In the genomic region with DNA sequence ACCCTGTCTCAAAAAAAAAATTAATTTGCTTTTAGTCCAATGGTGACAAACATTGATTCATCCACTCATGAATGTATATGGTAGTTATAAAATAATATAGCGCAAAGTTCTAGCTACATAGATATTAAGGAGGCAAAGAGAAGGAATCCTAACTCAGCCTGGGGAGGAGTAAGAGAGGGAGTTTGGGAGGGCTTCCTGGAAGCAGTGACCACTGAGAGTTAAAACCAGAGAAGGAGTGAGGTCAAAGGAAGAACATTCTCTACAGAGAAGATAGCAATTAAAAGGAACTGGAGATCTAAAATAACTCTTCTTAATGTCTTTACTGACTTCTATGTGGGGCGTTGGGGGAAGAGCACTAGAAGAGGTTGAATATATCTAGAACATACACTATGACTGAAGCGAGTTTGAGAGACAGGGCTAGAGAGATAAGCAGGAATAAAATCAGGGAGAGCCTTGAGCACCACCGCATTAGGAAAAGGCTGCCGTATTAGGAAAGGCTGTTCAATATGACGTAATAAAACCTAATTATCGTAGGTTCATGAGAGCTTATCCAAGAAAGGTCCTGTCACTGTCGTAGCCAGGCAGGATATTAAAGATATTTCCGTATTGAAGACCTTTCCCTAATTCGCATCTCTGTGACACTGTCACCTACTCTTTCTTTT, we compare ENCODE assay signal across 26 cellular contexts.
DNase-seq lines count a peak whose midpoint lies in the region; ATAC-seq, FAIRE-seq and TF ChIP-seq lines count a peak whose summit lies in the region.
"Had no signal": no experiment of that assay in that cellular context is flagged by ENCODE, and none has a peak within 500 bp of the region (broad histone marks: within the 10 kb centered on the region; RNA-seq: fewer than 3 reads in every experiment).

No MANE protein-coding gene starts in this region.

- FAIRE-seq in urothelium cell line (lab: Jason Lieb, UNC) = no peak
- FAIRE-seq: A549, RCC 7860 had no signal

- WGBS in body of pancreas, 2 donors = 49 to 56% methylated on average over 10 of the region's 10 CpGs

- H3F3A ChIP-seq in neural progenitor cell (ENCODE audit: low read depth) = peaks cover 16% of the 10 kb centered on the region

- H3K9me3 ChIP-seq in cardiac muscle cell (ENCODE audit: low read depth) (no peaks in the 10 kb centered on the region), body of pancreas (no peaks in the 10 kb centered on the region), neural progenitor cell (ENCODE audit: low read depth) (no peaks in the 10 kb centered on the region)
- H3K9me3 ChIP-seq: A549, left lung, SJCRH30 had no signal

- ATAC-seq in Right ventricle myocardium inferior (no peak), body of pancreas (peak; percentile 34), GM18519 (IDR thresholded peaks at IDR 0.05; ENCODE audit: low FRiP score, unreplicated experiment) (no peak)
- ATAC-seq: A549; activated CD8-positive, alpha-beta memory T cell treated with anti-CD3 and anti-CD28 coated beads, Interleukin-2, amount 10 ng/mL, durations not matched to agents 7 days and 5 days; CD8-positive, alpha-beta T cell; HCT116; left lung; naive thymus-derived CD8-positive, alpha-beta T cell had no signal

- H3K9me3 Mint-ChIP-seq in neural progenitor cell = no peaks in the 10 kb centered on the region
- no peaks in the 10 kb centered on the region for H3K9me3 Mint-ChIP-seq in activated T-helper 1 cell treated with anti-CD3 and anti-CD28 coated beads, Interleukin-12 subunit alpha, Interleukin-12 subunit beta, Interleukin-2, Interleukin-4 antibody, amounts not matched to agents 30 ng/mL and 10 ng/mL and 1 ng/mL, durations not matched to agents 14 hours and 24 hours and 36 hours
- H3K9me3 Mint-ChIP-seq: CD8-positive, alpha-beta T cell; WTC11 had no signal

- no peak overlapping the region for H3K4me2 ChIP-seq in neural progenitor cell
- H3K4me2 ChIP-seq: A549 had no signal

- TF ChIP-seq CTCF in cardiac muscle cell (IDR thresholded peaks at IDR 0.05; ENCODE audit: low read depth, low read length) (no peak), body of pancreas (IDR thresholded peaks at IDR 0.05) (no peak), neural progenitor cell (IDR thresholded peaks at IDR 0.05) (no peak)

- DNase-seq in cardiac muscle cell (ENCODE audit: low read depth in 1 of 2, low spot score in 1 of 2) (no peak), Right ventricle myocardium inferior (ENCODE audit: missing footprints) (no peak), body of pancreas (peak in 1 of 4 donors; percentile 12), neural progenitor cell (ENCODE audit: low spot score) (no peak), urothelium cell line (ENCODE audit: low spot score) (no peak), NCI-H345 treated with DMSO at 0.1 percent for 48 hours (lab: John Stamatoyannopoulos, UW; ENCODE audit: unreplicated experiment) (no peak)
- no peak for DNase-seq in activated T-helper 1 cell treated with anti-CD3 and anti-CD28 coated beads, Interleukin-12 subunit alpha, Interleukin-12 subunit beta, Interleukin-2, Interleukin-4 antibody, amounts not matched to agents 30 ng/mL and 10 ng/mL and 1 ng/mL, durations not matched to agents 14 hours and 24 hours and 36 hours (ENCODE audit: low spot score)
- DNase-seq: activated CD8-positive, alpha-beta memory T cell treated with anti-CD3 and anti-CD28 coated beads, Interleukin-2, amount 10 ng/mL, durations not matched to agents 7 days and 5 days; activated naive CD4-positive, alpha-beta T cell; activated T-cell treated with anti-CD3 and anti-CD28 coated beads, Interleukin-2, amount 50 U/mL, for 48 hours; AML-193; brain microvascular endothelial cell; CD8-positive, alpha-beta T cell; DMS79; GF-D8; KG1; left lung; naive thymus-derived CD8-positive, alpha-beta T cell; SJCRH30; stimulated activated CD4-positive, alpha-beta T cell treated with anti-CD3 and anti-CD28 coated beads, Interleukin-12 subunit alpha, Interleukin-12 subunit beta, amount 100 ng/mL, for 4 hours; stimulated activated CD4-positive, alpha-beta T cell treated with anti-CD3 and anti-CD28 coated beads, Interleukin-4, amount 100 ng/mL, for 1 hour had no signal

- H3K27ac ChIP-seq in cardiac muscle cell = peak overlapping the region; percentile 78
- H3K27ac ChIP-seq in body of pancreas = peak overlapping the region; percentile 64 to 89 (median 74)
- no peak overlapping the region for H3K27ac ChIP-seq in neural progenitor cell
- H3K27ac ChIP-seq: A549, brain microvascular endothelial cell, left lung, SJCRH30 had no signal

- no peak for TF ChIP-seq POLR2A in body of pancreas (IDR thresholded peaks at IDR 0.05)

- H3K79me2 ChIP-seq in neural progenitor cell (ENCODE audit: low read depth) = no peaks in the 10 kb centered on the region

- H3K27me3 ChIP-seq in cardiac muscle cell = no peaks in the 10 kb centered on the region
- no peaks in the 10 kb centered on the region for H3K27me3 ChIP-seq in body of pancreas
- no peaks in the 10 kb centered on the region for H3K27me3 ChIP-seq in neural progenitor cell
- H3K27me3 ChIP-seq: brain microvascular endothelial cell, left lung, SJCRH30 had no signal

- peaks cover 7% of the 10 kb centered on the region for H3K4me1 Mint-ChIP-seq in neural progenitor cell
- H3K4me1 Mint-ChIP-seq in activated T-helper 1 cell treated with anti-CD3 and anti-CD28 coated beads, Interleukin-12 subunit alpha, Interleukin-12 subunit beta, Interleukin-2, Interleukin-4 antibody, amounts not matched to agents 30 ng/mL and 10 ng/mL and 1 ng/mL, durations not matched to agents 14 hours and 24 hours and 36 hours (ENCODE audit: low read depth) = no peaks in the 10 kb centered on the region
- H3K4me1 Mint-ChIP-seq: activated CD8-positive, alpha-beta memory T cell treated with anti-CD3 and anti-CD28 coated beads, Interleukin-2, amount 10 ng/mL, durations not matched to agents 7 days and 5 days; naive thymus-derived CD8-positive, alpha-beta T cell had no signal

- peaks cover 8% of the 10 kb centered on the region for H3K27me3 Mint-ChIP-seq in neural progenitor cell (ENCODE audit: insufficient read depth, low read depth)
- H3K27me3 Mint-ChIP-seq in activated T-helper 1 cell treated with anti-CD3 and anti-CD28 coated beads, Interleukin-12 subunit alpha, Interleukin-12 subunit beta, Interleukin-2, Interleukin-4 antibody, amounts not matched to agents 30 ng/mL and 10 ng/mL and 1 ng/mL, durations not matched to agents 14 hours and 24 hours and 36 hours (ENCODE audit: insufficient read depth) = peaks cover 5% of the 10 kb centered on the region

- H3K9ac ChIP-seq in neural progenitor cell = no peak overlapping the region

- intact Hi-C loops in Right ventricle myocardium inferior (cut with DNase I) (loop anchor here (5.0 kb wide), 1 partner anchor 85 kb away; no protein-coding TSS in a partner anchor), body of pancreas (cut with DNase I) (no loop called here)
- intact Hi-C loops in activated T-helper 1 cell treated with anti-CD3 and anti-CD28 coated beads, Interleukin-12 subunit alpha, Interleukin-12 subunit beta, Interleukin-2, Interleukin-4 antibody, amounts not matched to agents 30 ng/mL and 10 ng/mL and 1 ng/mL, durations not matched to agents 14 hours and 24 hours and 36 hours (cut with micrococcal nuclease) = no loop called here

- peak overlapping the region; percentile 98 for H2AFZ ChIP-seq in neural progenitor cell (replicated peaks)

- H3K4me1 ChIP-seq in cardiac muscle cell (ENCODE audit: low read depth) (peaks cover 29% of the 10 kb centered on the region), body of pancreas (peaks cover 46% of the 10 kb centered on the region), neural progenitor cell (peaks cover 27% of the 10 kb centered on the region)
- H3K4me1 ChIP-seq: A549, left lung had no signal

- H4K20me1 ChIP-seq in neural progenitor cell (ENCODE audit: low read depth) = no peaks in the 10 kb centered on the region

- H3K36me3 ChIP-seq in cardiac muscle cell (no peaks in the 10 kb centered on the region), body of pancreas (replicated peaks in 1 of 2; ENCODE audit: insufficient read depth in 1 of 2, low read depth in 2 of 2) (no peaks in the 10 kb centered on the region), neural progenitor cell (no peaks in the 10 kb centered on the region)
- H3K36me3 ChIP-seq: brain microvascular endothelial cell, left lung, SJCRH30 had no signal

- H3K4me3 ChIP-seq in cardiac muscle cell (no peak overlapping the region), body of pancreas (no peak overlapping the region), neural progenitor cell (no peak overlapping the region)
- H3K4me3 ChIP-seq: A549, left lung, SJCRH30 had no signal

- no peaks in the 10 kb centered on the region for H3K36me3 Mint-ChIP-seq in neural progenitor cell
- no peaks in the 10 kb centered on the region for H3K36me3 Mint-ChIP-seq in activated T-helper 1 cell treated with anti-CD3 and anti-CD28 coated beads, Interleukin-12 subunit alpha, Interleukin-12 subunit beta, Interleukin-2, Interleukin-4 antibody, amounts not matched to agents 30 ng/mL and 10 ng/mL and 1 ng/mL, durations not matched to agents 14 hours and 24 hours and 36 hours (ENCODE audit: low read depth)
- H3K36me3 Mint-ChIP-seq: activated CD8-positive, alpha-beta memory T cell treated with anti-CD3 and anti-CD28 coated beads, Interleukin-2, amount 10 ng/mL, durations not matched to agents 7 days and 5 days; CD8-positive, alpha-beta T cell; naive thymus-derived CD8-positive, alpha-beta T cell; WTC11 had no signal

- no peak overlapping the region for H3K4me3 Mint-ChIP-seq in neural progenitor cell
- H3K4me3 Mint-ChIP-seq in activated T-helper 1 cell treated with anti-CD3 and anti-CD28 coated beads, Interleukin-12 subunit alpha, Interleukin-12 subunit beta, Interleukin-2, Interleukin-4 antibody, amounts not matched to agents 30 ng/mL and 10 ng/mL and 1 ng/mL, durations not matched to agents 14 hours and 24 hours and 36 hours = no peak overlapping the region
- H3K4me3 Mint-ChIP-seq: activated CD8-positive, alpha-beta memory T cell treated with anti-CD3 and anti-CD28 coated beads, Interleukin-2, amount 10 ng/mL, durations not matched to agents 7 days and 5 days; CD8-positive, alpha-beta T cell; naive thymus-derived CD8-positive, alpha-beta T cell; WTC11 had no signal

- no peak overlapping the region for H3K27ac Mint-ChIP-seq in neural progenitor cell
- H3K27ac Mint-ChIP-seq in activated T-helper 1 cell treated with anti-CD3 and anti-CD28 coated beads, Interleukin-12 subunit alpha, Interleukin-12 subunit beta, Interleukin-2, Interleukin-4 antibody, amounts not matched to agents 30 ng/mL and 10 ng/mL and 1 ng/mL, durations not matched to agents 14 hours and 24 hours and 36 hours = no peak overlapping the region
- H3K27ac Mint-ChIP-seq: activated CD8-positive, alpha-beta memory T cell treated with anti-CD3 and anti-CD28 coated beads, Interleukin-2, amount 10 ng/mL, durations not matched to agents 7 days and 5 days; CD8-positive, alpha-beta T cell; naive thymus-derived CD8-positive, alpha-beta T cell had no signal
